In genomic region chr12:89993632-89994031, GRCh38 we compare ENCODE assay signal across 22 cellular contexts.
"Had no signal": no experiment of that assay in that cellular context is flagged by ENCODE, and none has a peak within 500 bp of the region (broad histone marks: within the 10 kb centered on the region; RNA-seq: fewer than 3 reads in every experiment).

No MANE protein-coding gene starts in this region.

- FAIRE-seq: endometrium had no signal

- H3K9me3 ChIP-seq: esophagus muscularis mucosa, gastroesophageal sphincter, left lung, lower lobe of right lung, psoas muscle, spleen, stomach, thoracic aorta, transverse colon had no signal

- H3K4me3 ChIP-seq: esophagus muscularis mucosa, gastroesophageal sphincter, left lung, lower lobe of right lung, psoas muscle, spleen, stomach, thoracic aorta, transverse colon had no signal

- H3K36me3 ChIP-seq: esophagus muscularis mucosa, gastroesophageal sphincter, left lung, lower lobe of right lung, spleen, stomach, thoracic aorta, transverse colon had no signal

- H3K27me3 ChIP-seq: esophagus muscularis mucosa, gastroesophageal sphincter, left lung, spleen, stomach, transverse colon had no signal

- H3K27ac ChIP-seq: epithelial cell of prostate, esophagus muscularis mucosa, gastroesophageal sphincter, left lung, lower lobe of right lung, psoas muscle, stomach, thoracic aorta, transverse colon had no signal

- H3K4me1 ChIP-seq: gastroesophageal sphincter, left lung, lower lobe of right lung, psoas muscle, stomach had no signal

- ATAC-seq: gastroesophageal sphincter; left lung; lower lobe of right lung; natural killer cell treated with Interleukin-12 subunit alpha and Interleukin-12 subunit beta and Interleukin-15 and Interleukin-18, amount 100 ng/mL, for 72 hours; psoas muscle; sciatic nerve had no signal

- DNase-seq: effector memory CD4-positive, alpha-beta T cell; glutamatergic neuron; islet precursor cell; left lung; lower lobe of right lung; midbrain; psoas muscle; spleen; stimulated activated CD4-positive, alpha-beta T cell treated with anti-CD3 and anti-CD28 coated beads, Interleukin-15, amount 100 ng/mL, for 24 hours; stimulated activated CD4-positive, alpha-beta T cell treated with anti-CD3 and anti-CD28 coated beads, Interleukin-1b, Interleukin-23, amount 100 ng/mL, for 48 hours; stimulated activated CD4-positive, alpha-beta T cell treated with anti-CD3 and anti-CD28 coated beads, Interleukin-4, amount 100 ng/mL, for 24 hours; stimulated activated naive B cell treated with anti-CD40 and anti-IgM and Interleukin-4, amounts not matched to agents 10 μg/mL and 1 μg/mL and 100 μg/mL, for 72 hours; stomach; substantia nigra; transverse colon had no signal
